ENCODE assay signal across 24 cellular contexts in the genomic region with DNA sequence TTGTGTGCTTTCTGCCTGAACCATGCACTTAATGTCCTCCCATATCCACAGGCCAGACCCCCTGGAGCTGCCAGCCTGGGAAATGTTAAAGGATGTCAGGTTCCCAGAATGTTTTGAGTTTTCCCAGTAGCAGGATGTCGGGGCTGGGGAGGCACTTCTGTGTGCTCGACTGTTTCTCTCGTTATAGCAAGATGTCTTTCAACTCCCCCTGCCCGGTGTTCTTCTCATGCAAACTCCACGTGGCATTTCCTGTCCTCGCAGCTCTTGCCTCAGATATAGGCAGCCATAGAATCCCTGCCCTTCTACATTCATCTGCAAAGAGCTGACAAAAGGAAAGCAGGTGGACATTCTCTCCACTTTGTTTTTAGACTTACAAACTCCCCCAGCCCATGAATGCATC.
"Had no signal": no experiment of that assay in that cellular context is flagged by ENCODE, and none has a peak within 500 bp of the region (broad histone marks: within the 10 kb centered on the region; RNA-seq: fewer than 3 reads in every experiment).

No MANE protein-coding gene starts in this region.

- H3K36me3 ChIP-seq: colonic mucosa, left ventricle myocardium inferior, transverse colon had no signal

- H3K27ac ChIP-seq: colonic mucosa, dorsolateral prefrontal cortex, left ventricle myocardium inferior, testis, transverse colon had no signal

- H3K4me3 Mint-ChIP-seq: activated CD4-positive, alpha-beta memory T cell treated with anti-CD3 and anti-CD28 coated beads, Interleukin-2, amount 10 ng/mL, durations not matched to agents 7 days and 5 days; activated CD4-positive, alpha-beta T cell treated with anti-CD3 and anti-CD28 coated beads, Interleukin-2, amount 10 ng/mL, durations not matched to agents 7 days and 5 days; activated T-cell treated with anti-CD3 and anti-CD28 coated beads, Interleukin-2, amount 50 U/mL, for 24 hours; activated T-helper 17 cell treated with anti-CD3 and anti-CD28 coated beads, Interleukin-2, amount 50 U/mL, for 72 hours; central memory CD8-positive, alpha-beta T cell; naive thymus-derived CD4-positive, alpha-beta T cell; neural crest cell had no signal

- H3K9me3 ChIP-seq: colonic mucosa, left ventricle myocardium inferior, testis, transverse colon had no signal

- H3K27me3 Mint-ChIP-seq: activated CD4-positive, alpha-beta memory T cell treated with anti-CD3 and anti-CD28 coated beads, Interleukin-2, amount 10 ng/mL, durations not matched to agents 7 days and 5 days; activated CD4-positive, alpha-beta T cell treated with anti-CD3 and anti-CD28 coated beads, Interleukin-2, amount 10 ng/mL, durations not matched to agents 7 days and 5 days; activated T-cell treated with anti-CD3 and anti-CD28 coated beads, Interleukin-2, amount 50 U/mL, for 24 hours; activated T-helper 17 cell treated with anti-CD3 and anti-CD28 coated beads, Interleukin-2, amount 50 U/mL, for 72 hours; central memory CD8-positive, alpha-beta T cell; naive thymus-derived CD4-positive, alpha-beta T cell had no signal

- H3K27me3 ChIP-seq: colonic mucosa, dorsolateral prefrontal cortex, testis, transverse colon had no signal

- H3K4me1 ChIP-seq: colonic mucosa, left ventricle myocardium inferior, testis, transverse colon had no signal

- H3K9me3 Mint-ChIP-seq: neural crest cell had no signal

- H3K27ac Mint-ChIP-seq: activated CD4-positive, alpha-beta memory T cell treated with anti-CD3 and anti-CD28 coated beads, Interleukin-2, amount 10 ng/mL, durations not matched to agents 7 days and 5 days; activated CD4-positive, alpha-beta T cell treated with anti-CD3 and anti-CD28 coated beads, Interleukin-2, amount 10 ng/mL, durations not matched to agents 7 days and 5 days; activated T-cell treated with anti-CD3 and anti-CD28 coated beads, Interleukin-2, amount 50 U/mL, for 24 hours; activated T-helper 17 cell treated with anti-CD3 and anti-CD28 coated beads, Interleukin-2, amount 50 U/mL, for 72 hours; naive thymus-derived CD4-positive, alpha-beta T cell had no signal

- H3K4me3 ChIP-seq: colonic mucosa, dorsolateral prefrontal cortex, left ventricle myocardium inferior, testis, transverse colon had no signal

- ATAC-seq: activated T-helper 17 cell treated with anti-CD3 and anti-CD28 coated beads, Interleukin-2, amount 50 U/mL, for 72 hours; naive thymus-derived CD4-positive, alpha-beta T cell; right cardiac atrium had no signal

- H3K4me1 Mint-ChIP-seq: activated CD4-positive, alpha-beta memory T cell treated with anti-CD3 and anti-CD28 coated beads, Interleukin-2, amount 10 ng/mL, durations not matched to agents 7 days and 5 days; activated CD4-positive, alpha-beta T cell treated with anti-CD3 and anti-CD28 coated beads, Interleukin-2, amount 10 ng/mL, durations not matched to agents 7 days and 5 days; activated T-helper 17 cell treated with anti-CD3 and anti-CD28 coated beads, Interleukin-2, amount 50 U/mL, for 72 hours; central memory CD8-positive, alpha-beta T cell; naive thymus-derived CD4-positive, alpha-beta T cell had no signal

- DNase-seq: activated CD4-positive, alpha-beta memory T cell treated with anti-CD3 and anti-CD28 coated beads, Interleukin-2, amount 10 ng/mL, durations not matched to agents 7 days and 5 days; activated CD4-positive, alpha-beta T cell treated with anti-CD3 and anti-CD28 coated beads for 1 hour; activated CD4-positive, alpha-beta T cell treated with anti-CD3 and anti-CD28 coated beads, Interleukin-2, amount 10 ng/mL, durations not matched to agents 7 days and 5 days; activated CD8-positive, alpha-beta memory T cell treated with anti-CD3 and anti-CD28 coated beads, Interleukin-2, amount 50 U/mL, for 48 hours; activated gamma-delta T cell treated with Interleukin-2 at 50 U/mL for 16 hours; activated naive CD4-positive, alpha-beta T cell treated with anti-CD3 and anti-CD28 coated beads, Interleukin-2, amount 50 U/mL, for 16 hours; activated T-cell treated with anti-CD3 and anti-CD28 coated beads, Interleukin-2, amount 50 U/mL, for 24 hours; amygdala; colonic mucosa; dorsolateral prefrontal cortex; effector memory CD4-positive, alpha-beta T cell; islet precursor cell; left ventricle myocardium inferior; midbrain; naive thymus-derived CD4-positive, alpha-beta T cell; right cardiac atrium; stimulated activated CD4-positive, alpha-beta T cell treated with anti-CD3 and anti-CD28 coated beads, Interleukin-2, amount 100 ng/mL, for 48 hours; stimulated activated naive CD4-positive, alpha-beta T cell treated with Interleukin-2 at 50 U/mL for 16 hours; T-helper 2 cell; testis; transverse colon had no signal
